20 cellular contexts compared by ENCODE assay signal in genomic region chr17:35751541-35751940, GRCh38. TPM values are rescaled to one million over a fixed set of nuclear protein-coding genes. Genes with fewer than 3 reads are reported as not detected.
"Had no signal": no experiment of that assay in that cellular context is flagged by ENCODE, and none has a peak within 500 bp of the region (broad histone marks: within the 10 kb centered on the region; RNA-seq: fewer than 3 reads in every experiment).

No MANE protein-coding gene starts in this region.

RNA-seq across cellular contexts. Expression of gene GAS2L2, which starts 1.5 kb away (rescaled TPM):
- total RNA-seq: activated CD4-positive, alpha-beta memory T cell treated with anti-CD3 and anti-CD28 coated beads for 36 hours; activated CD4-positive, alpha-beta T cell treated with anti-CD3 and anti-CD28 coated beads, Interleukin-2, amount 10 ng/mL, durations not matched to agents 24 days and 14 days; activated CD8-positive, alpha-beta memory T cell treated with anti-CD3 and anti-CD28 coated beads, Interleukin-2, amount 10 ng/mL, durations not matched to agents 7 days and 5 days; activated CD8-positive, alpha-beta T cell treated with anti-CD3 and anti-CD28 coated beads, Interleukin-2, amount 10 ng/mL, durations not matched to agents 7 days and 5 days; activated T-helper 2 cell treated with anti-CD3 and anti-CD28 coated beads, Interferon-gamma antibody, Interleukin-2, Interleukin-4, amounts not matched to agents 10 μg/mL and 5 μg/mL and 100 μg/mL, durations not matched to agents 14 hours and 24 hours and 36 hours; aorta; body of pancreas; esophagus squamous epithelium; fibroblast of lung; foreskin keratinocyte; T-helper 1 cell treated with Interleukin-12 subunit alpha and Interleukin-12 subunit beta and Interleukin-4 antibody, amounts not matched to agents 30 ng/mL and 1 ng/mL, for 36 hours had no signal

RNA-seq across cellular contexts. Expression of gene C17orf50, which starts 9.1 kb away (rescaled TPM):
- total RNA-seq: activated CD4-positive, alpha-beta memory T cell treated with anti-CD3 and anti-CD28 coated beads for 36 hours; activated CD4-positive, alpha-beta T cell treated with anti-CD3 and anti-CD28 coated beads for 36 hours; activated CD4-positive, alpha-beta T cell treated with anti-CD3 and anti-CD28 coated beads, Interleukin-2, amount 10 ng/mL, durations not matched to agents 24 days and 14 days; activated CD8-positive, alpha-beta memory T cell treated with anti-CD3 and anti-CD28 coated beads for 36 hours; activated CD8-positive, alpha-beta memory T cell treated with anti-CD3 and anti-CD28 coated beads, Interleukin-2, amount 10 ng/mL, durations not matched to agents 7 days and 5 days; activated CD8-positive, alpha-beta T cell treated with anti-CD3 and anti-CD28 coated beads, Interleukin-2, amount 10 ng/mL, durations not matched to agents 7 days and 5 days; activated naive CD4-positive, alpha-beta T cell treated with anti-CD3 and anti-CD28 coated beads for 36 hours; activated naive CD8-positive, alpha-beta T cell treated with anti-CD3 and anti-CD28 coated beads for 36 hours; activated T-helper 1 cell treated with anti-CD3 and anti-CD28 coated beads, Interleukin-12 subunit alpha, Interleukin-12 subunit beta, Interleukin-2, Interleukin-4 antibody, amounts not matched to agents 30 ng/mL and 10 ng/mL and 1 ng/mL, durations not matched to agents 14 hours and 24 hours and 36 hours; activated T-helper 2 cell treated with anti-CD3 and anti-CD28 coated beads, Interferon-gamma antibody, Interleukin-2, Interleukin-4, amounts not matched to agents 10 μg/mL and 5 μg/mL and 100 μg/mL, durations not matched to agents 14 hours and 24 hours and 36 hours; aorta; body of pancreas; cardiac septum; cerebellum; esophagus squamous epithelium; fibroblast of lung; foreskin keratinocyte; gastrocnemius medialis; heart left ventricle; T-helper 1 cell treated with Interleukin-12 subunit alpha and Interleukin-12 subunit beta and Interleukin-4 antibody, amounts not matched to agents 30 ng/mL and 1 ng/mL, for 36 hours had no signal

RNA-seq across cellular contexts. Expression of gene MMP28, which starts 43.9 kb away (rescaled TPM):
- total RNA-seq: activated CD4-positive, alpha-beta memory T cell treated with anti-CD3 and anti-CD28 coated beads for 36 hours; activated CD4-positive, alpha-beta T cell treated with anti-CD3 and anti-CD28 coated beads, Interleukin-2, amount 10 ng/mL, durations not matched to agents 24 days and 14 days; activated CD8-positive, alpha-beta memory T cell treated with anti-CD3 and anti-CD28 coated beads for 36 hours; activated CD8-positive, alpha-beta memory T cell treated with anti-CD3 and anti-CD28 coated beads, Interleukin-2, amount 10 ng/mL, durations not matched to agents 7 days and 5 days; activated CD8-positive, alpha-beta T cell treated with anti-CD3 and anti-CD28 coated beads, Interleukin-2, amount 10 ng/mL, durations not matched to agents 7 days and 5 days; activated T-helper 1 cell treated with anti-CD3 and anti-CD28 coated beads, Interleukin-12 subunit alpha, Interleukin-12 subunit beta, Interleukin-2, Interleukin-4 antibody, amounts not matched to agents 30 ng/mL and 10 ng/mL and 1 ng/mL, durations not matched to agents 14 hours and 24 hours and 36 hours; activated T-helper 2 cell treated with anti-CD3 and anti-CD28 coated beads, Interferon-gamma antibody, Interleukin-2, Interleukin-4, amounts not matched to agents 10 μg/mL and 5 μg/mL and 100 μg/mL, durations not matched to agents 14 hours and 24 hours and 36 hours; T-helper 1 cell treated with Interleukin-12 subunit alpha and Interleukin-12 subunit beta and Interleukin-4 antibody, amounts not matched to agents 30 ng/mL and 1 ng/mL, for 36 hours had no signal
